9 cellular contexts compared by ENCODE assay signal in the genomic region with DNA sequence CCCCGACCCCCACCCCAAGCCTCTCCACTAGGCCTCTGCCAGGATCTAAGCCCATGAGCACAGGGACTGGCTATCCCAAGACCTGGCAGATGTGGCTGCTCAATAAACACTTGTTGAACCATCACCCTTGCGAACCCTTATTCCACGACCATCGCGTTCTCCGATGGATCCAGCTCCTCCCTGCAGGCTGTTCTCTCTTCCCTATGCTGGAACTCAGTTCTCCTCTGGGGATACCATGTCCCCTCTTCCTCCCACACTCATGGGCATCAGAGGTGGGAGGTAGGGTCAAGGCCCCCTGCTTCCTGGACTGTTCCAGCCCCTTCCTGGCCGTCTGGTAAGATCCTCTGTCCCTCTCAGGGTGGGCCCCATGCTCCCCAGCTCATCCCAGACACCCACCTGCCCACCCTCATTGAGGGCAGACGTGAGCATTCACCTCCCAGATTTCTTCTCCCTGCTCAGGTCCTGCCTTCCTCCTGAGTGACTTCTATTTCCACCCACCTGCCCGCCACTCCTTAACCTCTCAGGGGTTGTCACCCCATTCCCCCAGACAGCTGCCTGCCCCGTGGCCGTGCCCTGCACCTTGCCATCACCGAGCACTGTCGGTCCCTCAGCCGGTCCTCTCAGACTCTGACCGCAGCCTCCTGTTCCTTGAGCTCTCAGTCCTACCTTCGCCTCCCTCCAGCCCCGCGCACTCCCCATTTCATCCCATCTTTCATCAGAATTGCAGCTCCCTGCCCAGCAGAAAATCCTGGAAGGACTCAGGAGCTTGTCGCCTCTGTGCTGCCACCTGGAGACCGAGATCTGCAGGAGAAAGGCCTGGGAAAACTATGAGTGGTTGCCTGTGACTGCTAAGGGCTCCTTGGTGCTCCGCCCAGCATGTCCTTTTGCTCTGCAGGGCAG. TPM values are rescaled to one million over a fixed set of nuclear protein-coding genes. Genes with fewer than 3 reads are reported as not detected.
DNase-seq lines count a peak whose midpoint lies in the region; ATAC-seq and TF ChIP-seq lines count a peak whose summit lies in the region.
"Had no signal": no experiment of that assay in that cellular context is flagged by ENCODE, and none has a peak within 500 bp of the region (broad histone marks: within the 10 kb centered on the region; RNA-seq: fewer than 3 reads in every experiment).

No MANE protein-coding gene starts in this region.

- H4K20me1 ChIP-seq in PC-9 (ENCODE audit: insufficient read depth): no peaks in the 10 kb centered on the region
- no peaks in the 10 kb centered on the region for H4K20me1 ChIP-seq in Karpas-422 (ENCODE audit: insufficient read depth, low read depth, low read length)

- H3K79me2 ChIP-seq in PC-9 (ENCODE audit: low read depth) (no peaks in the 10 kb centered on the region), Karpas-422 (ENCODE audit: low read length) (no peaks in the 10 kb centered on the region)

- intact Hi-C loops in Right ventricle myocardium superior (cut with DNase I): loop anchor here (5.0 kb wide), 1 partner anchor 64 kb away; no protein-coding TSS in a partner anchor
- intact Hi-C loops in cardiac septum (cut with DNase I): loop anchor here (2.0 kb wide), 1 partner anchor 64 kb away; no protein-coding TSS in a partner anchor
- intact Hi-C loops in PC-9 (cut with micrococcal nuclease; ENCODE audit: unreplicated experiment): loop anchor here (10.0 kb wide), 1 partner anchor 62 kb away; no protein-coding TSS in a partner anchor
- intact Hi-C loops in esophagus muscularis mucosa (cut with DNase I): loop anchor here (5.0 kb wide), 1 partner anchor 59 kb away; no protein-coding TSS in a partner anchor

- ATAC-seq in Right ventricle myocardium superior (ENCODE audit: poor library complexity): no peak

- no peak overlapping the region for H2AFZ ChIP-seq in PC-9
- no peak overlapping the region for H2AFZ ChIP-seq in Karpas-422 (ENCODE audit: low read length)

- CTCF ChIA-PET in PC-9 (lab: Charles Lee): interaction anchor here (1.3 kb wide), 1 partner anchor 64 kb away, joined by 8 read pairs; no protein-coding TSS in a partner anchor

- no peak for TF ChIP-seq POLR2A in esophagus muscularis mucosa (IDR thresholded peaks at IDR 0.05; ENCODE audit: low read depth)

- H3K36me3 ChIP-seq in PC-9 (ENCODE audit: low read depth) (no peaks in the 10 kb centered on the region), esophagus muscularis mucosa (peaks cover 28 to 71% (median 66%) of the 10 kb centered on the region in 4 donors), Karpas-422 (ENCODE audit: insufficient read depth, low read length) (no peaks in the 10 kb centered on the region)

- H3K27ac ChIP-seq in PC-9: no peak overlapping the region
- H3K27ac ChIP-seq in esophagus muscularis mucosa (replicated peaks in 1 of 4): no peak overlapping the region
- H3K27ac ChIP-seq in Karpas-422 (ENCODE audit: low read length): no peak overlapping the region

- H3K4me2 ChIP-seq in PC-9 (no peak overlapping the region), Karpas-422 (ENCODE audit: low read depth, low read length, poor library complexity, severe bottlenecking) (no peak overlapping the region)

- H3K9ac ChIP-seq in Karpas-422 (ENCODE audit: low read length): no peak overlapping the region

- 0 out of 2 replicates have a peak, but pooled peaks cover 1% of the 10 kb centered on the region for H3F3A ChIP-seq in PC-9 (ENCODE audit: insufficient read depth, low read depth)

- POLR2A ChIA-PET in PC-9 (lab: Charles Lee; ENCODE audit: unreplicated experiment): no interaction called here

- DNase-seq in Right ventricle myocardium superior (peak; percentile 69), cardiac septum (ENCODE audit: low spot score) (no peak), PC-9 (peak in 1 of 2 experiments; percentile 26), esophagus muscularis mucosa (ENCODE audit: extremely low spot score) (no peak), nucleus accumbens (lab: John Stamatoyannopoulos, UW) (peak in 29 of 56 donors; percentile 1 to 59 (median 24)), AML-193 (lab: John Stamatoyannopoulos, UW) (no peak), Karpas-422 (no peak), CD1c-positive myeloid dendritic cell (ENCODE audit: extremely low spot score) (no peak)

- H3K4me1 ChIP-seq in PC-9 (replicated peaks; ENCODE audit: insufficient read depth): peaks cover 7% of the 10 kb centered on the region; the same call in 1 of the 2 replicates
- peaks cover 30 to 55% (median 35%) of the 10 kb centered on the region in 4 donors for H3K4me1 ChIP-seq in esophagus muscularis mucosa
- H3K4me1 ChIP-seq in Karpas-422 (ENCODE audit: low read length): no peaks in the 10 kb centered on the region

- H3K27me3 ChIP-seq in PC-9 (ENCODE audit: insufficient read depth, low read depth): no peaks in the 10 kb centered on the region
- no peaks in the 10 kb centered on the region for H3K27me3 ChIP-seq in esophagus muscularis mucosa
- H3K27me3 ChIP-seq in Karpas-422 (ENCODE audit: low read length): no peaks in the 10 kb centered on the region

- no TSS peak for BruUV-seq in PC-9 (replicated peaks; lab: Mats Ljungman, UMichigan)

- H3K4me3 ChIP-seq in PC-9 (no peak overlapping the region), esophagus muscularis mucosa (no peak overlapping the region), Karpas-422 (ENCODE audit: low read length) (no peak overlapping the region)

- WGBS in esophagus muscularis mucosa: 66% methylated on average over 21 of the region's 21 CpGs

- H3K9me2 ChIP-seq in PC-9 (ENCODE audit: insufficient read depth) (no peaks in the 10 kb centered on the region), Karpas-422 (replicated peaks; ENCODE audit: insufficient read depth, low read length) (no peaks in the 10 kb centered on the region)

- H3K9me3 ChIP-seq in PC-9 (ENCODE audit: insufficient read depth, low read depth): no peaks in the 10 kb centered on the region
- no peaks in the 10 kb centered on the region for H3K9me3 ChIP-seq in esophagus muscularis mucosa
- no peaks in the 10 kb centered on the region for H3K9me3 ChIP-seq in Karpas-422 (ENCODE audit: low read length)

- TF ChIP-seq CTCF in PC-9 (conservative IDR thresholded peaks at IDR 0.05) (peak; percentile 58), esophagus muscularis mucosa (IDR thresholded peaks at IDR 0.05) (peak; percentile 28 to 53 (median 44))

- TF ChIP-seq EP300 in esophagus muscularis mucosa (IDR thresholded peaks at IDR 0.05): no peak

RNA-seq across cellular contexts. Expression of a gene that starts 42.0 kb away (rescaled TPM):
- 18.2 TPM for total RNA-seq in Right ventricle myocardium superior
- total RNA-seq in cardiac septum: 24.6 TPM
- 67.2 and 81.8 TPM in 2 replicates for total RNA-seq in PC-9 (2021)
- 10 to 100 TPM; 48.0 to 61.6 (median 57.2) TPM for total RNA-seq in esophagus muscularis mucosa
- total RNA-seq in Karpas-422 (2014; rRNA removed; shearing (Covaris generic); ENCODE audit: low replicate concordance): 15.4 and 21.5 TPM in 2 replicates

RNA-seq across cellular contexts. Expression of a gene that starts 44.4 kb away (rescaled TPM):
- total RNA-seq in Right ventricle myocardium superior: 26.8 TPM
- total RNA-seq in cardiac septum: 32.1 TPM
- total RNA-seq in PC-9 (2021): 6.0 and 6.1 TPM in 2 replicates
- 10 to 100 TPM in 2 of 4 donors, 1 to 10 TPM in 2; 7.9 to 25.4 (median 14.9) TPM for total RNA-seq in esophagus muscularis mucosa
- total RNA-seq in Karpas-422 (2014; rRNA removed; shearing (Covaris generic); ENCODE audit: low replicate concordance): 2.3 and 5.4 TPM in 2 replicates

RNA-seq across cellular contexts. Expression of a gene that starts 45.8 kb away (rescaled TPM):
- total RNA-seq in Right ventricle myocardium superior: not detected
- total RNA-seq in cardiac septum: not detected
- total RNA-seq in PC-9 (2021): 1.2 TPM in 1 of 2 replicates, not detected in the other
- 1 to 10 TPM in 1 of 4 donors, not detected in 3; 1.2 TPM for total RNA-seq in esophagus muscularis mucosa
- not detected in 2 replicates for total RNA-seq in Karpas-422 (2014; rRNA removed; shearing (Covaris generic); ENCODE audit: low replicate concordance)
- total RNA-seq: urinary bladder had no signal

Comparison
In these comparisons a context has a peak if more than half of its experiments do, and no peak if none do; other contexts are left out.
1. DNase-seq: peak in Right ventricle myocardium superior (single experiment) and nucleus accumbens (29 of 56); none in cardiac septum (single experiment), esophagus muscularis mucosa (single experiment), AML-193 (0 of 2), Karpas-422 (single experiment) and CD1c-positive myeloid dendritic cell (single experiment).